ENCODE assay signal across 32 cellular contexts in genomic region chr7:44098092-44099068, GRCh38. TPM values are rescaled to one million over a fixed set of nuclear protein-coding genes. Genes with fewer than 3 reads are reported as not detected.
DNase-seq lines count a peak whose midpoint lies in the region; ATAC-seq and TF ChIP-seq lines count a peak whose summit lies in the region.
"Had no signal": no experiment of that assay in that cellular context is flagged by ENCODE, and none has a peak within 500 bp of the region (broad histone marks: within the 10 kb centered on the region; RNA-seq: fewer than 3 reads in every experiment).

No MANE protein-coding gene starts in this region.

- peak overlapping the region; percentile 59 for H3K9ac ChIP-seq in DND-41 (ENCODE audit: low read depth, low read length)
- H3K9ac ChIP-seq: SK-N-SH had no signal

- TF ChIP-seq EP300 in Ishikawa (IDR thresholded peaks at IDR 0.05; ENCODE audit: borderline replicate concordance), result no peak

- H3K79me2 ChIP-seq in DND-41 (ENCODE audit: insufficient read depth, low read length), result peaks cover 5% of the 10 kb centered on the region
- H3K79me2 ChIP-seq: hepatocyte had no signal

- POLR2A ChIA-PET in WTC11 (lab: Charles Lee), result interaction anchor here (1.3 kb wide), 1 partner anchor 116 kb away, joined by 3 read pairs; no protein-coding TSS in a partner anchor

- H3K4me3 ChIP-seq in DND-41 (ENCODE audit: low read depth in 1 of 2, low read length in 2 of 2), result no peak overlapping the region
- H3K4me3 ChIP-seq: hepatocyte, right atrium auricular region had no signal

- CTCF ChIA-PET in WTC11 (lab: Charles Lee), result interaction anchor here (1.0 to 1.8 kb wide), 2 partner anchors 13 to 26 kb away, joined by 3 to 5 read pairs; no protein-coding TSS in a partner anchor

- H3K27ac Mint-ChIP-seq in WTC11, result no peak overlapping the region
- H3K27ac Mint-ChIP-seq: CD4-positive, alpha-beta memory T cell; H9; immature natural killer cell; mesothelial cell of epicardium; natural killer cell had no signal

- H3K4me1 ChIP-seq in DND-41 (ENCODE audit: insufficient read depth, low read length) (peaks cover 93% of the 10 kb centered on the region), foreskin keratinocyte (peaks cover 8% of the 10 kb centered on the region)

- H3K9me3 Mint-ChIP-seq in WTC11, result no peaks in the 10 kb centered on the region
- H3K9me3 Mint-ChIP-seq: activated T-helper 1 cell treated with anti-CD3 and anti-CD28 coated beads, Interleukin-12 subunit alpha, Interleukin-12 subunit beta, Interleukin-2, Interleukin-4 antibody, amounts not matched to agents 30 ng/mL and 10 ng/mL and 1 ng/mL, durations not matched to agents 14 hours and 24 hours and 36 hours; brain; CD4-positive, alpha-beta memory T cell; H9; immature natural killer cell; mesothelial cell of epicardium; natural killer cell had no signal

- peak overlapping the region; percentile 97 for H3K27ac ChIP-seq in DND-41 (ENCODE audit: low read length)
- H3K27ac ChIP-seq in foreskin keratinocyte, result no peak overlapping the region
- H3K27ac ChIP-seq: hepatocyte, RWPE1 had no signal

- peak overlapping the region; percentile 31; the same call in 1 of the 2 replicates for H3K4me2 ChIP-seq in DND-41 (ENCODE audit: insufficient read depth, low read length)
- H3K4me2 ChIP-seq: hepatocyte, SK-N-SH had no signal

- ATAC-seq in DND-41 (ENCODE audit: insufficient read depth, low read depth) (peak; percentile 19), WTC11 (no peak), foreskin keratinocyte (no peak), GM21447 (IDR thresholded peaks at IDR 0.05; ENCODE audit: unreplicated experiment) (no peak)
- ATAC-seq: left lobe of liver, natural killer cell had no signal

- no peaks in the 10 kb centered on the region for H3K27me3 ChIP-seq in DND-41 (ENCODE audit: insufficient read depth, low read length, poor library complexity)
- H3K27me3 ChIP-seq in foreskin keratinocyte, result no peaks in the 10 kb centered on the region
- H3K27me3 ChIP-seq: hepatocyte, right atrium auricular region had no signal

- H3K4me1 Mint-ChIP-seq in WTC11, result peaks cover 5% of the 10 kb centered on the region

- H3K4me3 Mint-ChIP-seq in WTC11, result no peak overlapping the region
- H3K4me3 Mint-ChIP-seq: activated T-helper 1 cell treated with anti-CD3 and anti-CD28 coated beads, Interleukin-12 subunit alpha, Interleukin-12 subunit beta, Interleukin-2, Interleukin-4 antibody, amounts not matched to agents 30 ng/mL and 10 ng/mL and 1 ng/mL, durations not matched to agents 14 hours and 24 hours and 36 hours; brain; H9; immature natural killer cell; mesothelial cell of epicardium; natural killer cell had no signal

- no peaks in the 10 kb centered on the region for H3K36me3 Mint-ChIP-seq in WTC11
- H3K36me3 Mint-ChIP-seq: brain; CD4-positive, alpha-beta memory T cell; immature natural killer cell; mesothelial cell of epicardium; natural killer cell had no signal

- no peak for TF ChIP-seq CTCF in DND-41 (IDR thresholded peaks at IDR 0.05; ENCODE audit: borderline replicate concordance, extremely low read depth, low read length, poor library complexity, severe bottlenecking)
- TF ChIP-seq CTCF in WTC11 (IDR thresholded peaks at IDR 0.05), result no peak
- TF ChIP-seq CTCF in foreskin keratinocyte (conservative IDR thresholded peaks at IDR 0.05), result no peak

- peaks cover under 1% of the 10 kb centered on the region for H3K9me3 ChIP-seq in DND-41 (ENCODE audit: insufficient read depth, low read length, severe bottlenecking)
- H3K9me3 ChIP-seq: right atrium auricular region, SK-N-SH had no signal

- H4K20me1 ChIP-seq in DND-41 (ENCODE audit: insufficient read depth, low read length), result no peaks in the 10 kb centered on the region

- H3K27me3 Mint-ChIP-seq in WTC11 (ENCODE audit: low read depth), result peaks cover 21% of the 10 kb centered on the region

- DNase-seq in DND-41 (peak; percentile 70), WTC11 (ENCODE audit: low spot score) (no peak), renal cortical epithelial cell (ENCODE audit: low read depth) (peak; percentile 25), NCI-H1436 (lab: John Stamatoyannopoulos, UW) (no peak), foreskin keratinocyte (no peak)
- DNase-seq: CD4-positive, alpha-beta memory T cell; effector CD4-positive, alpha-beta T cell; erythroblast; foreskin melanocyte; GDM1; H9; immature natural killer cell; natural killer cell; NCI-H1436 treated with DMSO at 0.1 percent for 48 hours; NCI-H510A treated with DMSO at 0.1 percent for 48 hours; SK-N-SH; stimulated activated CD4-positive, alpha-beta T cell treated with anti-CD3 and anti-CD28 coated beads, Interleukin-12 subunit alpha, Interleukin-12 subunit beta, amount 100 ng/mL, for 4 hours; T-helper 9 cell had no signal

- H3K36me3 ChIP-seq in DND-41 (ENCODE audit: insufficient read depth, low read length), result no peaks in the 10 kb centered on the region
- H3K36me3 ChIP-seq: right atrium auricular region had no signal

- TF ChIP-seq RAD21 in Ishikawa (IDR thresholded peaks at IDR 0.05; ENCODE audit: low read depth), result no peak

- H2AFZ ChIP-seq in DND-41 (ENCODE audit: low read depth, low read length), result peak overlapping the region; percentile 40; the same call in 1 of the 2 replicates
- H2AFZ ChIP-seq: hepatocyte had no signal

TF ChIP-seq in Ishikawa, 13 proteins besides CTCF, POLR2A, EP300 and RAD21:
- TF ChIP-seq CEBPB (IDR thresholded peaks at IDR 0.05) (0 out of 2 replicates have a peak, but pooled peaks have one; percentile 10), MAX (IDR thresholded peaks at IDR 0.05) (no peak), EGR1 (IDR thresholded peaks at IDR 0.05) (no peak), USF1 (IDR thresholded peaks at IDR 0.05) (no peak), CREB1 (IDR thresholded peaks at IDR 0.05; ENCODE audit: low read depth) (no peak)

TF ChIP-seq in WTC11, 78 proteins besides CTCF, POLR2A, EP300 and RAD21:
- TF ChIP-seq ARID4B (CRISPR knock-in tag; IDR thresholded peaks at IDR 0.05; ENCODE audit: borderline replicate concordance) (no peak), GABPB1 (CRISPR knock-in tag; IDR thresholded peaks at IDR 0.05) (peak; percentile 21; the same call in 1 of the 2 replicates)
TF ChIP-seq in WTC11: peak in this region for 1.

RNA-seq across cellular contexts. Expression of gene AEBP1, which starts 5.8 kb away (rescaled TPM):
- total RNA-seq in WTC11 (2021), result 50.8 to 55.5 TPM (median 52.4 TPM) in 3 replicates
- total RNA-seq in renal cortical epithelial cell, result 3.5 and 19.0 TPM in 2 replicates
- total RNA-seq in foreskin keratinocyte, result 7.3 and 11.6 TPM in 2 replicates
- polyA plus RNA-seq in foreskin keratinocyte, result 7.9 and 15.5 TPM in 2 replicates
- total RNA-seq: HT-29, M059J had no signal

RNA-seq across cellular contexts. Expression of gene POLM, which starts 16.1 kb away (rescaled TPM):
- total RNA-seq in WTC11 (2021), result 20.9 to 25.3 TPM (median 24.7 TPM) in 3 replicates
- total RNA-seq in renal cortical epithelial cell, result 8.0 and 15.3 TPM in 2 replicates
- 11.1 and 11.9 TPM in 2 replicates for total RNA-seq in foreskin keratinocyte
- polyA plus RNA-seq in foreskin keratinocyte, result 9.6 and 9.8 TPM in 2 replicates

RNA-seq across cellular contexts. Expression of gene POLD2, which starts 25.0 kb away (rescaled TPM):
- total RNA-seq in WTC11 (2021) (140 to 154 TPM (median 146 TPM) in 3 replicates), renal cortical epithelial cell (58.3 and 58.9 TPM in 2 replicates), foreskin keratinocyte (183 and 206 TPM in 2 replicates)
- polyA plus RNA-seq in foreskin keratinocyte, result 235 and 262 TPM in 2 replicates

RNA-seq across cellular contexts. Expression of gene PGAM2, which starts 33.0 kb away (rescaled TPM):
- total RNA-seq in WTC11 (2021) (2.4 to 5.6 TPM (median 3.9 TPM) in 3 replicates), renal cortical epithelial cell (0.15 TPM in 1 of 2 replicates, not detected in the other), foreskin keratinocyte (0.11 TPM in 1 of 2 replicates, not detected in the other)
- polyA plus RNA-seq in foreskin keratinocyte, result 0.08 TPM in 1 of 2 replicates, not detected in the other
- total RNA-seq: left lobe of liver had no signal
- polyA plus RNA-seq: CD4-positive, alpha-beta memory T cell; hepatocyte; immature natural killer cell had no signal

RNA-seq across cellular contexts. Expression of gene MYL7, which starts 42.8 kb away (rescaled TPM):
- total RNA-seq in WTC11 (2021), result 0.39 to 1.6 TPM (median 0.90 TPM) in 3 replicates
- not detected in 2 replicates for total RNA-seq in renal cortical epithelial cell
- not detected in 2 replicates for total RNA-seq in foreskin keratinocyte
- polyA plus RNA-seq in foreskin keratinocyte, result not detected in 2 replicates
- total RNA-seq: activated T-helper 1 cell treated with anti-CD3 and anti-CD28 coated beads, Interleukin-12 subunit alpha, Interleukin-12 subunit beta, Interleukin-2, Interleukin-4 antibody, amounts not matched to agents 30 ng/mL and 10 ng/mL and 1 ng/mL, durations not matched to agents 14 hours and 24 hours and 36 hours; CD4-positive, alpha-beta memory T cell; chondrocyte; HT-29; left lobe of liver; M059J; natural killer cell; osteocyte; ureter had no signal
- polyA plus RNA-seq: CD4-positive, alpha-beta memory T cell; immature natural killer cell; SK-N-SH had no signal

Comparison
In these comparisons a context has a peak if more than half of its experiments do, and no peak if none do; other contexts are left out.
1. DNase-seq: peak in DND-41 (single experiment) and renal cortical epithelial cell (single experiment); none in WTC11 (single experiment), NCI-H1436 (single experiment) and foreskin keratinocyte (0 of 2).